9 cellular contexts compared by ENCODE assay signal in the genomic region with DNA sequence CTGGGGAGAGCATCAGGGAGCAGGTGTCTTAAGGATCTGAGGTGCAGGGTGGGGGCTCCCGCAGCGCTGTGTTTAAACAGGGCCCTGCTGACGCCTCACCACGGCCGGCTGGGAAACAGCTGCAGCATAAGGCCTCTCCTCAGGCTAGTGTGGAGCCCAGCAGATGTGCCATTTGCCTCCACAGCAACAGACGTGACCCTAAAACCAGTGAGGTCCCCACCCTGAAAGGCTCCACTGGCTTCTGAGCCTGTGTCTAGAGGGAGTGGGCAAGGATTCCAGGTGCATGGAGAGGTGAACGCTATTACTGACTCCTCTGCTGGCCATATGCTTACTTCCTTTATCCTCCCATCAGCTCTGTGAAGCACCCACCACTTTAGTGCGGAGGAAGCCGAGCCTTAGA. TPM values are rescaled to one million over a fixed set of nuclear protein-coding genes. Genes with fewer than 3 reads are reported as not detected.
A peak's percentile ranks its signal among the peaks of the same experiment; 100 is the strongest.
DNase-seq lines count a peak whose midpoint lies in the region; ATAC-seq lines count a peak whose summit lies in the region.
"Had no signal": no experiment of that assay in that cellular context is flagged by ENCODE, and none has a peak within 500 bp of the region (broad histone marks: within the 10 kb centered on the region; RNA-seq: fewer than 3 reads in every experiment).

No MANE protein-coding gene starts in this region.

- CTCF ChIA-PET in activated CD8-positive, alpha-beta memory T cell treated with anti-CD3 and anti-CD28 coated beads, Interleukin-2, amount 10 ng/mL, durations not matched to agents 7 days and 5 days (lab: Charles Lee), result interaction anchor here (1.4 kb wide), 1 partner anchor 62 kb away, joined by 3 read pairs; no protein-coding TSS in a partner anchor

- 71% methylated on average over 9 of the region's 9 CpGs for WGBS in urinary bladder

- H3K9me3 ChIP-seq in mucosa of rectum (ENCODE audit: control insufficient read depth in 2 of 2, low read length in 2 of 2), result no peaks in the 10 kb centered on the region

- no peaks in the 10 kb centered on the region for H3K36me3 Mint-ChIP-seq in activated CD8-positive, alpha-beta memory T cell treated with anti-CD3 and anti-CD28 coated beads, Interleukin-2, amount 10 ng/mL, durations not matched to agents 7 days and 5 days

- no peaks in the 10 kb centered on the region for H3K27me3 Mint-ChIP-seq in activated CD8-positive, alpha-beta memory T cell treated with anti-CD3 and anti-CD28 coated beads, Interleukin-2, amount 10 ng/mL, durations not matched to agents 7 days and 5 days

- H3K27ac ChIP-seq in angular gyrus (ENCODE audit: low read depth, low read length) (peak overlapping the region; percentile 56), mucosa of rectum (ENCODE audit: low read depth in 2 of 2, low read length in 2 of 2) (peak overlapping the region; percentile 72 to 82), urinary bladder (ENCODE audit: low read depth) (peak overlapping the region; percentile 87)

- H3K27ac Mint-ChIP-seq in activated CD8-positive, alpha-beta memory T cell treated with anti-CD3 and anti-CD28 coated beads, Interleukin-2, amount 10 ng/mL, durations not matched to agents 7 days and 5 days, result no peak overlapping the region
- H3K27ac Mint-ChIP-seq: progenitor cell of endocrine pancreas had no signal

- ATAC-seq in activated CD8-positive, alpha-beta memory T cell treated with anti-CD3 and anti-CD28 coated beads, Interleukin-2, amount 10 ng/mL, durations not matched to agents 7 days and 5 days, result no peak

- H3K4me3 Mint-ChIP-seq in activated CD8-positive, alpha-beta memory T cell treated with anti-CD3 and anti-CD28 coated beads, Interleukin-2, amount 10 ng/mL, durations not matched to agents 7 days and 5 days, result no peak overlapping the region

- peaks cover 20% of the 10 kb centered on the region for H3K4me1 Mint-ChIP-seq in activated CD8-positive, alpha-beta memory T cell treated with anti-CD3 and anti-CD28 coated beads, Interleukin-2, amount 10 ng/mL, durations not matched to agents 7 days and 5 days

- H3K36me3 ChIP-seq in mucosa of rectum (ENCODE audit: control insufficient read depth in 2 of 2, insufficient read depth in 2 of 2, low read length in 2 of 2) (no peaks in the 10 kb centered on the region), urinary bladder (ENCODE audit: insufficient read depth) (no peaks in the 10 kb centered on the region)

- peak; percentile 35 for DNase-seq in activated CD8-positive, alpha-beta memory T cell treated with anti-CD3 and anti-CD28 coated beads, Interleukin-2, amount 10 ng/mL, durations not matched to agents 7 days and 5 days
- no peak for DNase-seq in activated CD8-positive, alpha-beta memory T cell treated with anti-CD3 and anti-CD28 coated beads, Interleukin-2, amount 50 U/mL, for 4 hours
- DNase-seq in nucleus accumbens (lab: John Stamatoyannopoulos, UW), result no peak
- no peak for DNase-seq in activated effector memory CD4-positive, alpha-beta T cell treated with Interleukin-2 at 50 U/mL for 16 hours
- no peak for DNase-seq in amniotic stem cell (lab: John Stamatoyannopoulos, UW)

- H3K27me3 ChIP-seq in mucosa of rectum (ENCODE audit: control insufficient read depth in 2 of 2, insufficient read depth in 2 of 2, low read length in 2 of 2), result no peaks in the 10 kb centered on the region

- H3K4me3 ChIP-seq in mucosa of rectum (ENCODE audit: low read length in 2 of 2) (no peak overlapping the region), urinary bladder (ENCODE audit: low read depth, low read length) (no peak overlapping the region)

- H3K9ac ChIP-seq in mucosa of rectum (ENCODE audit: low read depth in 1 of 2, low read length in 2 of 2), result no peak overlapping the region

- H3K4me1 ChIP-seq in mucosa of rectum (ENCODE audit: control insufficient read depth in 2 of 2, insufficient read depth in 2 of 2, low read length in 2 of 2) (peaks cover 15 to 22% of the 10 kb centered on the region in 2 donors), urinary bladder (ENCODE audit: insufficient read depth) (peaks cover 5% of the 10 kb centered on the region)

- no peaks in the 10 kb centered on the region for H3K9me3 Mint-ChIP-seq in activated CD8-positive, alpha-beta memory T cell treated with anti-CD3 and anti-CD28 coated beads, Interleukin-2, amount 10 ng/mL, durations not matched to agents 7 days and 5 days (ENCODE audit: low read depth)

RNA-seq across cellular contexts. Expression of gene SYPL1, which starts 47.8 kb away (rescaled TPM):
- total RNA-seq in activated CD8-positive, alpha-beta memory T cell treated with anti-CD3 and anti-CD28 coated beads, Interleukin-2, amount 10 ng/mL, durations not matched to agents 7 days and 5 days, result 10 to 100 TPM; 21.9 to 24.1 TPM
- total RNA-seq in urinary bladder, result 113 TPM
- polyA plus RNA-seq in urinary bladder, result 133 TPM
